In genomic region chr1:233607252-233608119, GRCh38 we compare ENCODE assay signal across 17 cellular contexts. TPM values are rescaled to one million over a fixed set of nuclear protein-coding genes. Genes with fewer than 3 reads are reported as not detected.
A peak's percentile ranks its signal among the peaks of the same experiment; 100 is the strongest.
DNase-seq lines count a peak whose midpoint lies in the region; ATAC-seq, FAIRE-seq and TF ChIP-seq lines count a peak whose summit lies in the region.
"Had no signal": no experiment of that assay in that cellular context is flagged by ENCODE, and none has a peak within 500 bp of the region (broad histone marks: within the 10 kb centered on the region; RNA-seq: fewer than 3 reads in every experiment).

No MANE protein-coding gene starts in this region.

- H3K4me3 ChIP-seq in epithelial cell of esophagus (ENCODE audit: low read length), result no peak overlapping the region
- H3K4me3 ChIP-seq in neural progenitor cell, result no peak overlapping the region
- H3K4me3 ChIP-seq: gastrocnemius medialis, left lung, upper lobe of left lung had no signal

- no peaks in the 10 kb centered on the region for H4K20me1 ChIP-seq in neural progenitor cell (ENCODE audit: low read depth)

- no peaks in the 10 kb centered on the region for H3K36me3 Mint-ChIP-seq in WTC11
- no peaks in the 10 kb centered on the region for H3K36me3 Mint-ChIP-seq in neural progenitor cell

- TF ChIP-seq CTCF in epithelial cell of esophagus (IDR thresholded peaks at IDR 0.05; ENCODE audit: insufficient read depth, low read depth, low read length, missing control alignments) (no peak), WTC11 (IDR thresholded peaks at IDR 0.05) (no peak), neural progenitor cell (IDR thresholded peaks at IDR 0.05) (no peak)

- CTCF ChIA-PET in WTC11 (lab: Charles Lee), result interaction anchor here (1.3 kb wide), 1 partner anchor 458 kb away, joined by 3 read pairs; no protein-coding TSS in a partner anchor

- no peaks in the 10 kb centered on the region for H3K4me1 ChIP-seq in neural progenitor cell
- H3K4me1 ChIP-seq: gastrocnemius medialis, left lung, upper lobe of left lung had no signal

- no peak overlapping the region for H3K4me2 ChIP-seq in neural progenitor cell

- no peak for TF ChIP-seq POLR2A in GM12891 (IDR thresholded peaks at IDR 0.05; ENCODE audit: low read depth, low read length)

- H3K36me3 ChIP-seq in neural progenitor cell, result no peaks in the 10 kb centered on the region
- H3K36me3 ChIP-seq: gastrocnemius medialis, left lung, upper lobe of left lung had no signal

- POLR2A ChIA-PET in WTC11 (lab: Charles Lee), result no interaction called here

- no peak for FAIRE-seq in GM12891 (lab: Jason Lieb, UNC)
- FAIRE-seq: colon, H54 had no signal

- no peak overlapping the region for H3K27ac Mint-ChIP-seq in WTC11
- H3K27ac Mint-ChIP-seq in neural progenitor cell, result no peak overlapping the region

- H3K4me1 Mint-ChIP-seq in WTC11 (peaks cover 10% of the 10 kb centered on the region), neural progenitor cell (peaks cover 5% of the 10 kb centered on the region)

- no peaks in the 10 kb centered on the region for H3K9me3 Mint-ChIP-seq in WTC11
- H3K9me3 Mint-ChIP-seq in neural progenitor cell, result no peaks in the 10 kb centered on the region

- H3K4me3 Mint-ChIP-seq in WTC11 (no peak overlapping the region), neural progenitor cell (no peak overlapping the region)

- no peaks in the 10 kb centered on the region for H3F3A ChIP-seq in neural progenitor cell (ENCODE audit: low read depth)

- no peak for DNase-seq in GM12891 (ENCODE audit: insufficient read length, low spot score)
- DNase-seq in epithelial cell of esophagus (ENCODE audit: low read depth), result peak; percentile 93
- no peak for DNase-seq in NCI-H1417 (lab: John Stamatoyannopoulos, UW)
- no peak for DNase-seq in WTC11 (ENCODE audit: low spot score)
- DNase-seq in neural progenitor cell (ENCODE audit: low spot score), result no peak
- DNase-seq: activated effector memory CD4-positive, alpha-beta T cell treated with Interleukin-2 at 50 U/mL for 16 hours; gastrocnemius medialis; left lung; SHP77; upper lobe of left lung had no signal

- no peak overlapping the region for H2AFZ ChIP-seq in neural progenitor cell (replicated peaks)

- H3K27ac ChIP-seq in neural progenitor cell, result no peak overlapping the region
- H3K27ac ChIP-seq: gastrocnemius medialis, left lung, upper lobe of left lung had no signal

- no peaks in the 10 kb centered on the region for H3K9me3 ChIP-seq in neural progenitor cell (ENCODE audit: low read depth)
- H3K9me3 ChIP-seq: gastrocnemius medialis, left lung had no signal

- no peaks in the 10 kb centered on the region for H3K79me2 ChIP-seq in neural progenitor cell (ENCODE audit: low read depth)

- H3K27me3 ChIP-seq in neural progenitor cell, result peaks cover 12% of the 10 kb centered on the region
- H3K27me3 ChIP-seq: gastrocnemius medialis, upper lobe of left lung had no signal

- no peak overlapping the region for H3K9ac ChIP-seq in neural progenitor cell

- peaks cover 35% of the 10 kb centered on the region for H3K27me3 Mint-ChIP-seq in WTC11 (ENCODE audit: low read depth)
- H3K27me3 Mint-ChIP-seq in neural progenitor cell (ENCODE audit: insufficient read depth, low read depth), result peaks cover 18% of the 10 kb centered on the region

- ATAC-seq in GM21447 (IDR thresholded peaks at IDR 0.05; ENCODE audit: unreplicated experiment), result peak; percentile 74
- ATAC-seq in HG03520 (IDR thresholded peaks at IDR 0.05; ENCODE audit: unreplicated experiment), result peak; percentile 51
- ATAC-seq in HG02840 (IDR thresholded peaks at IDR 0.05; ENCODE audit: low FRiP score, unreplicated experiment), result no peak
- no peak for ATAC-seq in WTC11
- ATAC-seq: activated CD4-positive, CD25-positive, alpha-beta regulatory T cell treated with anti-CD3 and anti-CD28 coated beads, Interleukin-2, amount 50 U/mL, for 24 hours; gastrocnemius medialis; left lung had no signal

TF ChIP-seq in GM12891, 5 proteins besides CTCF, POLR2A, EP300 and RAD21:
- TF ChIP-seq POLR2AphosphoS5 (IDR thresholded peaks at IDR 0.05; ENCODE audit: low read depth, low read length) (no peak), TAF1 (IDR thresholded peaks at IDR 0.05; ENCODE audit: low read depth, low read length) (no peak), POU2F2 (IDR thresholded peaks at IDR 0.05; ENCODE audit: low read depth, low read length) (0 out of 2 replicates have a peak, but pooled peaks have one; percentile 29), SPI1 (IDR thresholded peaks at IDR 0.05; ENCODE audit: low read depth, low read length) (no peak), PAX5 (IDR thresholded peaks at IDR 0.05; ENCODE audit: insufficient read depth, low read length, severe bottlenecking) (no peak)

TF ChIP-seq in WTC11, 78 proteins besides CTCF, POLR2A, EP300 and RAD21:
- no peak for TF ChIP-seq NFYB (CRISPR knock-in tag; conservative IDR thresholded peaks at IDR 0.05; ENCODE audit: low read depth)
- no peak for TF ChIP-seq OVOL2 (CRISPR knock-in tag; IDR thresholded peaks at IDR 0.05; ENCODE audit: borderline replicate concordance)
- no peak for TF ChIP-seq ATF3 (CRISPR knock-in tag; conservative IDR thresholded peaks at IDR 0.05)
- TF ChIP-seq ERG (CRISPR knock-in tag; IDR thresholded peaks at IDR 0.05), result no peak
- TF ChIP-seq GTF2I (CRISPR knock-in tag; conservative IDR thresholded peaks at IDR 0.05), result no peak
- no peak for TF ChIP-seq CDX4 (CRISPR knock-in tag; IDR thresholded peaks at IDR 0.05; ENCODE audit: borderline replicate concordance)
- TF ChIP-seq PRRX2 (CRISPR knock-in tag; IDR thresholded peaks at IDR 0.05), result no peak
- no peak for TF ChIP-seq MAX (CRISPR knock-in tag; IDR thresholded peaks at IDR 0.05)
- TF ChIP-seq E2F5 (CRISPR knock-in tag; IDR thresholded peaks at IDR 0.05), result no peak
- TF ChIP-seq IRF1 (CRISPR knock-in tag; IDR thresholded peaks at IDR 0.05), result no peak
- TF ChIP-seq GRHL2 (CRISPR knock-in tag; IDR thresholded peaks at IDR 0.05; ENCODE audit: insufficient replicate concordance, severe bottlenecking), result no peak
TF ChIP-seq in WTC11: peak in this region for 0.

RNA-seq across cellular contexts. Expression of gene KCNK1, which starts 6.4 kb away (rescaled TPM):
- polyA plus RNA-seq in GM12891 (2012; ENCODE audit: low read depth, missing spikeins), result 0.87 TPM
- total RNA-seq in WTC11 (2021) (12.8 to 13.3 TPM (median 13.3 TPM) in 3 replicates), neural progenitor cell (ENCODE audit: low replicate concordance) (0.11 and 0.31 TPM in 2 replicates)
- total RNA-seq: osteocyte had no signal

Comparison
In these comparisons a context has a peak if more than half of its experiments do, and no peak if none do; other contexts are left out.
1. ATAC-seq: peak in GM21447 (single experiment) and HG03520 (single experiment); none in HG02840 (single experiment) and WTC11 (single experiment).
2. RNA of gene KCNK1, which starts 6.4 kb away (total RNA-seq): 12.8 to 13.3 TPM in WTC11; 0.11 to 0.31 TPM in neural progenitor cell; every median in the first group is over 10 times any median in the second.